ENCODE assay signal across 9 cellular contexts in the genomic region with DNA sequence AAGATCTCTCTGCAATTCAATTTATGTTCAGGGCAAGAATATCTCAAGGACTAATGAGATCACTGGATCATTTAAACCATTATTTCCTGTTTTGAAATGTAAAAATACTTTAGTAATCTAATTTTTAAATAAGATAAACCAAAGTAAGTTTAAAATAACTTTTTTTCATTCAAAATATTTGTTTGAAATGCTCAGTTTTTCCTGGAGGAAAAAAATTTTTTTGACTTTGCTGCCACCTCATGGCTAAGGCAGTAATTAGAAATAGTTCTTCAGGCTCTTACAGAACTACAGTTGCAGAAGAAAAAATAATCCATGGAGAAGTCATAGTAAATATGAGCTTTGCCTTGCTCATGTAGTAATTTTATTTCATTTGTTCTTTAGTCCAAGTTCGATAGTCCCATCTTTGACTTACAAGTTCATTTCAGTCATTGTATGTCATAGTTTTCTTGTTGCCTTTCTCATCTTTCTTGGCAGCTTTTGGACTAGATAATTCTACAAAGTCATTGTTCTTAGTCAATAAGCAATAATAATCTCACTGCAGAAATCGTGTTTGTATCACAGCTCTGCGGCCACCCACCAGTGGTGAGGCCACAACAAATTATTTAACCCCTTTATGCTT.
A peak's percentile ranks its signal among the peaks of the same experiment; 100 is the strongest.
DNase-seq lines count a peak whose midpoint lies in the region; ATAC-seq and TF ChIP-seq lines count a peak whose summit lies in the region.
"Had no signal": no experiment of that assay in that cellular context is flagged by ENCODE, and none has a peak within 500 bp of the region (broad histone marks: within the 10 kb centered on the region; RNA-seq: fewer than 3 reads in every experiment).

No MANE protein-coding gene starts in this region.

- no peak overlapping the region for H3K4me2 ChIP-seq in GM23338

- in situ Hi-C loops in Caki2 (cut with HindIII; ENCODE audit: low pct_unique_long_range_greater_than_20kb, low sequenced_read_pairs), result no loop called here

- DNase-seq in Caki2 (ENCODE audit: low read depth) (peak; percentile 18), GM23338 (ENCODE audit: low spot score) (peak; percentile 51), RPMI8226 (peak; percentile 28), fibroblast of pulmonary artery (ENCODE audit: low read depth) (peak; percentile 56), stomach (no peak), thyroid gland (no peak), Ammon's horn (ENCODE audit: low spot score) (no peak)

- TF ChIP-seq POLR2A in stomach (IDR thresholded peaks at IDR 0.05) (no peak), thyroid gland (IDR thresholded peaks at IDR 0.05) (no peak)

- no peak overlapping the region for H3K27ac ChIP-seq in GM23338 (ENCODE audit: low read depth)
- no peak overlapping the region for H3K27ac ChIP-seq in stomach
- H3K27ac ChIP-seq in thyroid gland, result no peak overlapping the region
- H3K27ac ChIP-seq: SJSA1 had no signal

- H3K36me3 ChIP-seq in GM23338 (ENCODE audit: insufficient read depth) (no peaks in the 10 kb centered on the region), stomach (no peaks in the 10 kb centered on the region), thyroid gland (no peaks in the 10 kb centered on the region)
- H3K36me3 ChIP-seq: SJSA1 had no signal

- H3K9me3 ChIP-seq in stomach, result no peaks in the 10 kb centered on the region
- H3K9me3 ChIP-seq in thyroid gland, result no peaks in the 10 kb centered on the region
- H3K9me3 ChIP-seq: SJSA1 had no signal

- no peak for TF ChIP-seq EP300 in stomach (IDR thresholded peaks at IDR 0.05)

- H3K4me3 Mint-ChIP-seq in GM23338, result no peak overlapping the region

- H3K36me3 Mint-ChIP-seq in GM23338 (ENCODE audit: low read depth), result no peaks in the 10 kb centered on the region

- 8 to 21% (median 11%) methylated on average over 3 of the region's 3 CpGs for WGBS in stomach, 5 donors
- whole genome bisulfite sequencing in thyroid gland, 2 donors, result 14% methylated on average over 3 of the region's 3 CpGs

- H3K4me3 ChIP-seq in GM23338 (no peak overlapping the region), fibroblast of pulmonary artery (replicated peaks; ENCODE audit: low read depth, low read length) (no peak overlapping the region), stomach (no peak overlapping the region), thyroid gland (replicated peaks in 1 of 3) (no peak overlapping the region)
- H3K4me3 ChIP-seq: SJSA1 had no signal

- H3K27ac Mint-ChIP-seq in GM23338, result no peak overlapping the region

- H3K27me3 ChIP-seq in GM23338 (ENCODE audit: insufficient read depth) (no peaks in the 10 kb centered on the region), stomach (no peaks in the 10 kb centered on the region), thyroid gland (no peaks in the 10 kb centered on the region)
- H3K27me3 ChIP-seq: SJSA1 had no signal

- H4K20me1 ChIP-seq in GM23338 (replicated peaks; ENCODE audit: insufficient read depth), result no peaks in the 10 kb centered on the region

- no peaks in the 10 kb centered on the region for H3F3A ChIP-seq in GM23338 (replicated peaks; ENCODE audit: low read depth)

- 0 out of 2 replicates have a peak, but pooled peaks cover 4% of the 10 kb centered on the region for H3K4me1 ChIP-seq in GM23338 (ENCODE audit: insufficient read depth)
- no peaks in the 10 kb centered on the region for H3K4me1 ChIP-seq in stomach
- H3K4me1 ChIP-seq in thyroid gland, result no peaks in the 10 kb centered on the region
- H3K4me1 ChIP-seq: SJSA1 had no signal

- H3K9me3 Mint-ChIP-seq in GM23338, result no peaks in the 10 kb centered on the region

- TF ChIP-seq CTCF in GM23338 (conservative IDR thresholded peaks at IDR 0.05; ENCODE audit: low read depth in 2 of 2) (peak; percentile 47 to 68), fibroblast of pulmonary artery (IDR thresholded peaks at IDR 0.05; ENCODE audit: low read length, missing control alignments) (peak; percentile 56), stomach (IDR thresholded peaks at IDR 0.05) (peak in 4 of 7 experiments; percentile 5 to 29 (median 17)), thyroid gland (IDR thresholded peaks at IDR 0.05) (peak in 3 of 6 experiments; percentile 31 to 53 (median 32))

- no peaks in the 10 kb centered on the region for H3K79me2 ChIP-seq in GM23338 (replicated peaks; ENCODE audit: insufficient read depth)

- H3K4me1 Mint-ChIP-seq in GM23338, result peaks cover 10% of the 10 kb centered on the region

- intact Hi-C loops in stomach (cut with DNase I; ENCODE audit: low total_unique reads) (no loop called here), thyroid gland (cut with DNase I) (no loop called here)

- ATAC-seq in GM23338, result no peak; the same call in 2 of the 3 replicates
- no peak for ATAC-seq in HG02870 (IDR thresholded peaks at IDR 0.05; ENCODE audit: unreplicated experiment)

- H2AFZ ChIP-seq in GM23338, result no peak overlapping the region

- no peaks in the 10 kb centered on the region for H3K27me3 Mint-ChIP-seq in GM23338 (ENCODE audit: insufficient read depth, low read depth, poor library complexity)

- H3K9me2 ChIP-seq in GM23338 (ENCODE audit: insufficient read depth), result no peaks in the 10 kb centered on the region

TF ChIP-seq in GM23338, 12 proteins besides CTCF, POLR2A, EP300 and RAD21 (continues in another document):
- no peak for TF ChIP-seq ZNF114 (CRISPR knock-in tag; IDR thresholded peaks at IDR 0.05)
- TF ChIP-seq, protein P1, sequence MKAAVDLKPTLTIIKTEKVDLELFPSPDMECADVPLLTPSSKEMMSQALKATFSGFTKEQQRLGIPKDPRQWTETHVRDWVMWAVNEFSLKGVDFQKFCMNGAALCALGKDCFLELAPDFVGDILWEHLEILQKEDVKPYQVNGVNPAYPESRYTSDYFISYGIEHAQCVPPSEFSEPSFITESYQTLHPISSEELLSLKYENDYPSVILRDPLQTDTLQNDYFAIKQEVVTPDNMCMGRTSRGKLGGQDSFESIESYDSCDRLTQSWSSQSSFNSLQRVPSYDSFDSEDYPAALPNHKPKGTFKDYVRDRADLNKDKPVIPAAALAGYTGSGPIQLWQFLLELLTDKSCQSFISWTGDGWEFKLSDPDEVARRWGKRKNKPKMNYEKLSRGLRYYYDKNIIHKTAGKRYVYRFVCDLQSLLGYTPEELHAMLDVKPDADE (IDR thresholded peaks at IDR 0.05), result no peak
- TF ChIP-seq STAT1 (IDR thresholded peaks at IDR 0.05; ENCODE audit: unreplicated experiment), result no peak
- TF ChIP-seq JUNB (IDR thresholded peaks at IDR 0.05; ENCODE audit: unreplicated experiment), result no peak
- TF ChIP-seq, protein P2, sequence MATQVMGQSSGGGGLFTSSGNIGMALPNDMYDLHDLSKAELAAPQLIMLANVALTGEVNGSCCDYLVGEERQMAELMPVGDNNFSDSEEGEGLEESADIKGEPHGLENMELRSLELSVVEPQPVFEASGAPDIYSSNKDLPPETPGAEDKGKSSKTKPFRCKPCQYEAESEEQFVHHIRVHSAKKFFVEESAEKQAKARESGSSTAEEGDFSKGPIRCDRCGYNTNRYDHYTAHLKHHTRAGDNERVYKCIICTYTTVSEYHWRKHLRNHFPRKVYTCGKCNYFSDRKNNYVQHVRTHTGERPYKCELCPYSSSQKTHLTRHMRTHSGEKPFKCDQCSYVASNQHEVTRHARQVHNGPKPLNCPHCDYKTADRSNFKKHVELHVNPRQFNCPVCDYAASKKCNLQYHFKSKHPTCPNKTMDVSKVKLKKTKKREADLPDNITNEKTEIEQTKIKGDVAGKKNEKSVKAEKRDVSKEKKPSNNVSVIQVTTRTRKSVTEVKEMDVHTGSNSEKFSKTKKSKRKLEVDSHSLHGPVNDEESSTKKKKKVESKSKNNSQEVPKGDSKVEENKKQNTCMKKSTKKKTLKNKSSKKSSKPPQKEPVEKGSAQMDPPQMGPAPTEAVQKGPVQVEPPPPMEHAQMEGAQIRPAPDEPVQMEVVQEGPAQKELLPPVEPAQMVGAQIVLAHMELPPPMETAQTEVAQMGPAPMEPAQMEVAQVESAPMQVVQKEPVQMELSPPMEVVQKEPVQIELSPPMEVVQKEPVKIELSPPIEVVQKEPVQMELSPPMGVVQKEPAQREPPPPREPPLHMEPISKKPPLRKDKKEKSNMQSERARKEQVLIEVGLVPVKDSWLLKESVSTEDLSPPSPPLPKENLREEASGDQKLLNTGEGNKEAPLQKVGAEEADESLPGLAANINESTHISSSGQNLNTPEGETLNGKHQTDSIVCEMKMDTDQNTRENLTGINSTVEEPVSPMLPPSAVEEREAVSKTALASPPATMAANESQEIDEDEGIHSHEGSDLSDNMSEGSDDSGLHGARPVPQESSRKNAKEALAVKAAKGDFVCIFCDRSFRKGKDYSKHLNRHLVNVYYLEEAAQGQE (IDR thresholded peaks at IDR 0.05; ENCODE audit: unreplicated experiment), result no peak
- no peak for TF ChIP-seq EZH2 (IDR thresholded peaks at IDR 0.05; ENCODE audit: low read depth, unreplicated experiment)

Comparison
In these comparisons a context has a peak if more than half of its experiments do, and no peak if none do; other contexts are left out.
1. DNase-seq: peak in Caki2 (single experiment), GM23338 (single experiment), RPMI8226 (single experiment) and fibroblast of pulmonary artery (single experiment); none in stomach (single experiment), thyroid gland (0 of 2) and Ammon's horn (single experiment).